Comparison of ENCODE assay signal across 8 cellular contexts in the genomic region with DNA sequence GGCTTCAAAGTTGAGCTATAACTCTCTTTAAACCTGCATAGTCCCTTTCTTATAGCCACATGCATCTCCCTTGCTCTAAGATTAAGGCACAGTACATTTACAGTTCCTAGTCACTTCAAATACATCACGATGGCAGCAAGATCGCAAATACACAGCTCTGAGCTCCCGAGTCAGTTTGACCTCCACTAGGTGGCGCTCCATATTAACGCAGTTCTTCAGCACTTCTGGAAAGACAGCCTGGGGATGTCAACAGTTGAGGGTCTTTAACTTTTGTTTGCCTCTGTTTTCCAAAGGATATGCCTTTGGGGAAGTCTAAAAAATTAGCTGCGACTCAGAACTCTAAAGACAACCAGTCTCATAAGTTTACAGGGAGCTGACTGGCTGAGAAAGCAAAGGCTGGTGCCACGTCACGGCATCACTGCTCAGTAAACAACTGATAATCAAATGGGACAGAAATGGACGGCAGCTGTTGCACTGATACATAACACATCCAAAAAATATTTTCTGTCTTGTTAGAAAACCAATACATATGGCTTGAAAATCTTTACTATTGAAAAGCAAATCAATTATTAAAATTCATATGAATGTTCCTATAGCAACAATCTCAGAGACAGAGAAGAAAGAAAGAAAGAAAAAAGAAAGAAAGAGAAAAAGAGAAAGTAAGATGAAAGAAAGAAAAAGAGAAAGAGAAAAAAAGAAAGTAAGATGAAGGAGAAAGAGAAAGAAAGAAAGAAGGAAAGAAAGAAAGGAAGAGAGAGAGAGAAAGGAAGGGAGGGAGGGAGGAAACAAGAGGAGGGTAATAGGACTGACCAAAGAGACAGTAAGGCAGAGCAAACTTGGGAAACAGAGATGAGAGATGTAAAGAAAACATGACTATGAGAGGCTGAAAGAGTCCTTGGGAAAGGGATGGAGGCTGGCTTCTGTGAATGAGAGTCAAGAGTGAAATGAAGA.
DNase-seq lines count a peak whose midpoint lies in the region; ATAC-seq and TF ChIP-seq lines count a peak whose summit lies in the region.

No MANE protein-coding gene starts in this region.

- DNase-seq in BE2C (peak; percentile 80), GM13977 (ENCODE audit: low spot score) (peak; percentile 44), NCI-H2107 treated with DMSO at 0.1 percent for 48 hours (lab: John Stamatoyannopoulos, UW; ENCODE audit: unreplicated experiment) (peak; percentile 17), ascending aorta (ENCODE audit: low spot score in 2 of 2) (peak in 1 of 2 donors; percentile 64), hypothalamus (lab: John Stamatoyannopoulos, UW) (peak in 40 of 51 donors; percentile 1 to 84 (median 38)), smooth muscle cell of the brain vasculature (ENCODE audit: low read depth, low spot score) (peak; percentile 7), cerebellar nuclear complex (lab: John Stamatoyannopoulos, UW) (no peak)

- peaks cover 15% of the 10 kb centered on the region for H3K4me1 ChIP-seq in BE2C
- H3K4me1 ChIP-seq in ascending aorta: no peaks in the 10 kb centered on the region

- H3K36me3 ChIP-seq in BE2C (no peaks in the 10 kb centered on the region), ascending aorta (no peaks in the 10 kb centered on the region)

- H3K27me3 ChIP-seq in BE2C: no peaks in the 10 kb centered on the region
- H3K27me3 ChIP-seq in ascending aorta: no peaks in the 10 kb centered on the region

- in situ Hi-C loops in GM13977 (cut with MboI; ENCODE audit: low pct_unique_long_range_greater_than_20kb, low sequenced_read_pairs, unreplicated experiment): no loop called here

- H3K9me3 ChIP-seq in BE2C: no peaks in the 10 kb centered on the region
- H3K9me3 ChIP-seq in ascending aorta: no peaks in the 10 kb centered on the region

- H3K4me3 ChIP-seq in BE2C (ENCODE audit: low read depth, low read length) (no peak overlapping the region), ascending aorta (no peak overlapping the region)

- TF ChIP-seq CTCF in BE2C (IDR thresholded peaks at IDR 0.05; ENCODE audit: low read depth, low read length) (peak; percentile 93), GM13977 (IDR thresholded peaks at IDR 0.05; ENCODE audit: extremely low read depth, insufficient read depth, missing control alignments) (peak; percentile 88), ascending aorta (IDR thresholded peaks at IDR 0.05) (peak; percentile 16 to 45 (median 28))

- intact Hi-C loops in ascending aorta (cut with DNase I): no loop called here

- peak; percentile 85 for ATAC-seq in HG02885 (IDR thresholded peaks at IDR 0.05; ENCODE audit: poor library complexity, unreplicated experiment)

- H3K27ac ChIP-seq in ascending aorta: no peak overlapping the region

Comparison
In these comparisons a context has a peak if more than half of its experiments do, and no peak if none do; other contexts are left out.
1. DNase-seq: peak in BE2C (single experiment), GM13977 (single experiment), NCI-H2107 treated with DMSO at 0.1 percent for 48 hours (single experiment), hypothalamus (40 of 51) and smooth muscle cell of the brain vasculature (single experiment); none in cerebellar nuclear complex (0 of 2).
2. CTCF ChIP-seq: peak in every context shown above with its lines; median percentile 93 in BE2C; 88 in GM13977; 28 in ascending aorta.